In genomic region chr2:171723724-171724683, GRCh38 we compare ENCODE assay signal across 2 cellular contexts.
A peak's percentile ranks its signal among the peaks of the same experiment; 100 is the strongest.
TF ChIP-seq lines count a peak whose summit lies in the region.

No MANE protein-coding gene starts in this region.

TF ChIP-seq in HCT116, 20 proteins besides CTCF, POLR2A, EP300 and RAD21 (continued from another document):
- TF ChIP-seq REST (IDR thresholded peaks at IDR 0.05; ENCODE audit: low read depth) (no peak), ELF1 (IDR thresholded peaks at IDR 0.05; ENCODE audit: borderline replicate concordance, low read depth) (no peak), SP1 (IDR thresholded peaks at IDR 0.05; ENCODE audit: low read depth) (no peak), JUND (IDR thresholded peaks at IDR 0.05) (no peak), YY1 (IDR thresholded peaks at IDR 0.05; ENCODE audit: extremely low read depth, insufficient replicate concordance, low read depth, low read length) (no peak), SIN3A (IDR thresholded peaks at IDR 0.05; ENCODE audit: low read depth) (no peak), EZH2 (IDR thresholded peaks at IDR 0.05) (no peak), SRF (IDR thresholded peaks at IDR 0.05; ENCODE audit: low read depth) (no peak), EGR1 (IDR thresholded peaks at IDR 0.05; ENCODE audit: low read depth) (no peak), ATF3 (IDR thresholded peaks at IDR 0.05) (no peak), EZH2phosphoT487 (IDR thresholded peaks at IDR 0.05; ENCODE audit: borderline replicate concordance) (no peak), FOSL1 (IDR thresholded peaks at IDR 0.05; ENCODE audit: low read depth) (no peak), POLR2AphosphoS5 (IDR thresholded peaks at IDR 0.05; ENCODE audit: low read depth, low read length) (no peak)
- TF ChIP-seq, protein P1, sequence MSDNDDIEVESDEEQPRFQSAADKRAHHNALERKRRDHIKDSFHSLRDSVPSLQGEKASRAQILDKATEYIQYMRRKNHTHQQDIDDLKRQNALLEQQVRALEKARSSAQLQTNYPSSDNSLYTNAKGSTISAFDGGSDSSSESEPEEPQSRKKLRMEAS (IDR thresholded peaks at IDR 0.05), result no peak
- TF ChIP-seq, protein P2, sequence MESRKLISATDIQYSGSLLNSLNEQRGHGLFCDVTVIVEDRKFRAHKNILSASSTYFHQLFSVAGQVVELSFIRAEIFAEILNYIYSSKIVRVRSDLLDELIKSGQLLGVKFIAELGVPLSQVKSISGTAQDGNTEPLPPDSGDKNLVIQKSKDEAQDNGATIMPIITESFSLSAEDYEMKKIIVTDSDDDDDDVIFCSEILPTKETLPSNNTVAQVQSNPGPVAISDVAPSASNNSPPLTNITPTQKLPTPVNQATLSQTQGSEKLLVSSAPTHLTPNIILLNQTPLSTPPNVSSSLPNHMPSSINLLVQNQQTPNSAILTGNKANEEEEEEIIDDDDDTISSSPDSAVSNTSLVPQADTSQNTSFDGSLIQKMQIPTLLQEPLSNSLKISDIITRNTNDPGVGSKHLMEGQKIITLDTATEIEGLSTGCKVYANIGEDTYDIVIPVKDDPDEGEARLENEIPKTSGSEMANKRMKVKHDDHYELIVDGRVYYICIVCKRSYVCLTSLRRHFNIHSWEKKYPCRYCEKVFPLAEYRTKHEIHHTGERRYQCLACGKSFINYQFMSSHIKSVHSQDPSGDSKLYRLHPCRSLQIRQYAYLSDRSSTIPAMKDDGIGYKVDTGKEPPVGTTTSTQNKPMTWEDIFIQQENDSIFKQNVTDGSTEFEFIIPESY (IDR thresholded peaks at IDR 0.05; ENCODE audit: extremely low read depth, insufficient replicate concordance, low read length), result no peak

TF ChIP-seq in neural cell, 6 proteins besides CTCF, POLR2A, EP300 and RAD21:
- peak; percentile 93 for TF ChIP-seq REST (IDR thresholded peaks at IDR 0.05; ENCODE audit: borderline replicate concordance)
- peak; percentile 99 for TF ChIP-seq POLR2AphosphoS5 (IDR thresholded peaks at IDR 0.05)
- TF ChIP-seq MXI1 (conservative IDR thresholded peaks at IDR 0.05; ENCODE audit: poor library complexity, severe bottlenecking), result peak; percentile 41
- TF ChIP-seq EZH2 (IDR thresholded peaks at IDR 0.05; ENCODE audit: borderline replicate concordance, insufficient read depth, low read length, poor library complexity, severe bottlenecking), result no peak
- TF ChIP-seq SMC3 (conservative IDR thresholded peaks at IDR 0.05; ENCODE audit: poor library complexity), result peak; percentile 14
